1 cellular context compared by ENCODE assay signal in genomic region chr4:52576326-52576725, GRCh38.
TF ChIP-seq lines count a peak whose summit lies in the region.

No MANE protein-coding gene starts in this region.

TF ChIP-seq in IMR-90, 13 proteins besides CTCF, POLR2A, EP300 and RAD21 (continued from another document):
- no peak for TF ChIP-seq ELK1 (IDR thresholded peaks at IDR 0.05; ENCODE audit: borderline replicate concordance, low read depth, low read length)
